Comparison of ENCODE assay signal across 20 cellular contexts in genomic region chr12:90672081-90672480, GRCh38.
"Had no signal": no experiment of that assay in that cellular context is flagged by ENCODE, and none has a peak within 500 bp of the region (broad histone marks: within the 10 kb centered on the region; RNA-seq: fewer than 3 reads in every experiment).

No MANE protein-coding gene starts in this region.

- H3K4me3 Mint-ChIP-seq: activated CD8-positive, alpha-beta T cell treated with anti-CD3 and anti-CD28 coated beads, Interleukin-2, amount 10 ng/mL, durations not matched to agents 7 days and 5 days; activated naive CD4-positive, alpha-beta T cell treated with anti-CD3 and anti-CD28 coated beads, Interleukin-2, amount 50 U/mL, for 24 hours; T-helper 1 cell treated with Interleukin-12 subunit alpha and Interleukin-12 subunit beta and Interleukin-4 antibody, amounts not matched to agents 30 μg/mL and 1 μg/mL, for 36 hours had no signal

- DNase-seq: activated CD4-positive, alpha-beta T cell treated with anti-CD3 and anti-CD28 coated beads for 4 hours; activated CD4-positive, alpha-beta T cell treated with anti-CD3 and anti-CD28 coated beads, Interleukin-2, amount 50 U/mL, for 4 hours; activated CD8-positive, alpha-beta memory T cell treated with anti-CD3 and anti-CD28 coated beads, Interleukin-2, amount 50 U/mL, for 48 hours; activated CD8-positive, alpha-beta T cell treated with anti-CD3 and anti-CD28 coated beads, Interleukin-2, amount 10 ng/mL, durations not matched to agents 7 days and 5 days; activated T-cell treated with anti-CD3 and anti-CD28 coated beads, Interleukin-2, amount 50 U/mL, for 1 hour; amygdala; brain microvascular endothelial cell; MG63; MV-4-11; NCI-H1092 treated with DMSO at 0.1 percent for 48 hours; NCI-H1436; NCI-H1694 treated with DMSO at 0.1 percent for 48 hours; NCI-H2029 treated with DMSO at 0.1 percent for 48 hours; NCI-H446; NCI-H524; SHP77 treated with DMSO at 0.1 percent for 48 hours had no signal

- H3K27ac Mint-ChIP-seq: activated CD8-positive, alpha-beta T cell treated with anti-CD3 and anti-CD28 coated beads, Interleukin-2, amount 10 ng/mL, durations not matched to agents 7 days and 5 days; activated naive CD4-positive, alpha-beta T cell treated with anti-CD3 and anti-CD28 coated beads, Interleukin-2, amount 50 U/mL, for 24 hours; T-helper 1 cell treated with Interleukin-12 subunit alpha and Interleukin-12 subunit beta and Interleukin-4 antibody, amounts not matched to agents 30 μg/mL and 1 μg/mL, for 36 hours had no signal

- H3K4me3 ChIP-seq: MG63 had no signal

- H3K27me3 Mint-ChIP-seq: activated naive CD4-positive, alpha-beta T cell treated with anti-CD3 and anti-CD28 coated beads, Interleukin-2, amount 50 U/mL, for 24 hours had no signal

- FAIRE-seq: RCC 7860 had no signal

- ATAC-seq: activated CD4-positive, CD25-positive, alpha-beta regulatory T cell treated with anti-CD3 and anti-CD28 coated beads, Interleukin-2, amount 50 U/mL, for 24 hours; activated CD8-positive, alpha-beta T cell treated with anti-CD3 and anti-CD28 coated beads, Interleukin-2, amount 10 ng/mL, durations not matched to agents 7 days and 5 days had no signal

- H3K36me3 ChIP-seq: brain microvascular endothelial cell, MG63 had no signal

- H3K4me1 Mint-ChIP-seq: activated naive CD4-positive, alpha-beta T cell treated with anti-CD3 and anti-CD28 coated beads, Interleukin-2, amount 50 U/mL, for 24 hours had no signal

- H3K27ac ChIP-seq: brain microvascular endothelial cell had no signal

- H3K9me3 ChIP-seq: MG63 had no signal

- H3K27me3 ChIP-seq: brain microvascular endothelial cell, MG63 had no signal

- H3K36me3 Mint-ChIP-seq: activated naive CD4-positive, alpha-beta T cell treated with anti-CD3 and anti-CD28 coated beads, Interleukin-2, amount 50 U/mL, for 24 hours had no signal
